Comparison of ENCODE assay signal across 8 cellular contexts in the genomic region with DNA sequence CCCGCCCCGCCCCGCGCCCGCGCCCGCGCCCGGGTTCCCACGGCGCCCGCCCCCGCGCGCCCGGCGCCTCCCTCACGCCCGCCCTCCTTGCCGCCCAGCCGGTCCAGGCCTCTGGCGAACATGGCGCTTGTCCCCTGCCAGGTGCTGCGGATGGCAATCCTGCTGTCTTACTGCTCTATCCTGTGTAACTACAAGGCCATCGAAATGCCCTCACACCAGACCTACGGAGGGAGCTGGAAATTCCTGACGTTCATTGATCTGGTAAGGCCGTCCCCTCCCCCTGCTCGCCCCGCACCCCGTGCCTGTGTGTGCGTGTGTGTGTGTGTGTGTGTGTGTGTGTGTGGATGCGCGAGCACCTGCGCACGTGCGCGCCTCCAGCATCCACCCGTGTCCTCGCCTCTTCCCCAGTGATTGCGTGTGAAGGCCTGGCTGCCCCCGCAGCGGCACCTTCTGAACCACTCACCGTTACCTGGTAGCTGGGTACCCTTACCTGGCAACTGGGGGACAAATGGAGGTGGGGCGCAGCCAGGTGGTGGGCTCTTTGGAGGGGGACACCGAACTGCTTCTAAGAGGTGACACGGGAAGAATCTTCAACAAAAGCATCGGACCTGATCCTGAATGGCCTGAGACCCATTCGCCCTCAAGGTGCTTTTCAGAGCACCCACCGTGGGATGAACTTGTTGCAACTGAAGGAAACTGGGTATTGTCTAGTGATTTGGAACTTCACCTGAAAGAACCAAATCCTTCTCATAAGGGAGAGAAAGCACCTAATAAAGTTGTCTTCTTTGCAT. TPM values are rescaled to one million over a fixed set of nuclear protein-coding genes. Genes with fewer than 3 reads are reported as not detected.
DNase-seq lines count a peak whose midpoint lies in the region; ATAC-seq, FAIRE-seq and TF ChIP-seq lines count a peak whose summit lies in the region.

TSS of gene AIG1 (plus strand) at position 84 of the 791 bp plus-strand sequence. CDS start at position 121, 37 bp downstream.

- DNase-seq in BE2C (peak; percentile 66), GM19239 (ENCODE audit: insufficient read length, low spot score) (no peak), SJCRH30 (peak in 1 of 2 experiments; percentile 55), left ventricle myocardium inferior (no peak), retina (peak; percentile 80), NCI-H1694 treated with DMSO at 0.1 percent for 48 hours (lab: John Stamatoyannopoulos, UW) (no peak)
- peak; percentile 15 for DNase-seq in activated naive CD8-positive, alpha-beta T cell treated with anti-CD3 and anti-CD28 coated beads, Interleukin-2, amount 50 U/mL, for 16 hours (ENCODE audit: low read depth, low spot score)

- H3K9me3 ChIP-seq in BE2C (no peaks in the 10 kb centered on the region), SJCRH30 (replicated peaks) (no peaks in the 10 kb centered on the region), left ventricle myocardium inferior (replicated peaks) (no peaks in the 10 kb centered on the region)

- no peaks in the 10 kb centered on the region for H3K4me1 ChIP-seq in BE2C
- peaks cover 13% of the 10 kb centered on the region; the same call in 1 of the 2 replicates for H3K4me1 ChIP-seq in SJCRH30
- H3K4me1 ChIP-seq in left ventricle myocardium inferior = peaks cover 34% of the 10 kb centered on the region

- intact Hi-C loops in left ventricle myocardium inferior (cut with micrococcal nuclease) = no loop called here

- H3K27ac ChIP-seq in SJCRH30 (peak within 1 kb of the TSS; percentile 32), left ventricle myocardium inferior (replicated peaks) (peak within 1 kb of the TSS; percentile 96)

- H3K4me3 ChIP-seq in BE2C (ENCODE audit: low read depth, low read length) = peak within 1 kb of the TSS; percentile 64
- peak within 1 kb of the TSS; percentile 69 for H3K4me3 ChIP-seq in SJCRH30
- H3K4me3 ChIP-seq in left ventricle myocardium inferior = peak within 1 kb of the TSS; percentile 91

- ATAC-seq in HG03432 (IDR thresholded peaks at IDR 0.05; ENCODE audit: unreplicated experiment) = peak; percentile 78

- peak; percentile 88 for FAIRE-seq in GM19239 (lab: Jason Lieb, UNC)

- no peak for TF ChIP-seq CTCF in BE2C (IDR thresholded peaks at IDR 0.05; ENCODE audit: low read depth, low read length)
- no peak for TF ChIP-seq CTCF in left ventricle myocardium inferior (IDR thresholded peaks at IDR 0.05; ENCODE audit: borderline replicate concordance)

- H3K27me3 ChIP-seq in BE2C (no peaks in the 10 kb centered on the region), SJCRH30 (no peaks in the 10 kb centered on the region), left ventricle myocardium inferior (ENCODE audit: low read depth) (no peaks in the 10 kb centered on the region)

- H3K36me3 ChIP-seq in BE2C (no peaks in the 10 kb centered on the region), SJCRH30 (no peaks in the 10 kb centered on the region), left ventricle myocardium inferior (no peaks in the 10 kb centered on the region)

RNA-seq across cellular contexts. Expression of gene AIG1, which starts in this region (rescaled TPM):
- 8.8 TPM for polyA plus RNA-seq in BE2C (2012; ENCODE audit: insufficient read depth, insufficient read length, low read depth)
- 6.8 and 9.2 TPM in 2 replicates for total RNA-seq in SJCRH30 (2014; rRNA removed; shearing (Covaris generic))
- total RNA-seq in left ventricle myocardium inferior = 76.5 TPM

Comparison
In these comparisons a context has a peak if more than half of its experiments do, and no peak if none do; other contexts are left out.
1. DNase-seq: peak in BE2C (single experiment), activated naive CD8-positive, alpha-beta T cell treated with anti-CD3 and anti-CD28 coated beads, Interleukin-2, amount 50 U/mL, for 16 hours (single experiment) and retina (single experiment); none in GM19239 (single experiment), left ventricle myocardium inferior (single experiment) and NCI-H1694 treated with DMSO at 0.1 percent for 48 hours (single experiment).
2. Peak in every context shown above with its lines, with median percentiles within 50 percentile points of each other: H3K4me3 ChIP-seq.